Comparison of ENCODE assay signal across 16 cellular contexts in the genomic region with DNA sequence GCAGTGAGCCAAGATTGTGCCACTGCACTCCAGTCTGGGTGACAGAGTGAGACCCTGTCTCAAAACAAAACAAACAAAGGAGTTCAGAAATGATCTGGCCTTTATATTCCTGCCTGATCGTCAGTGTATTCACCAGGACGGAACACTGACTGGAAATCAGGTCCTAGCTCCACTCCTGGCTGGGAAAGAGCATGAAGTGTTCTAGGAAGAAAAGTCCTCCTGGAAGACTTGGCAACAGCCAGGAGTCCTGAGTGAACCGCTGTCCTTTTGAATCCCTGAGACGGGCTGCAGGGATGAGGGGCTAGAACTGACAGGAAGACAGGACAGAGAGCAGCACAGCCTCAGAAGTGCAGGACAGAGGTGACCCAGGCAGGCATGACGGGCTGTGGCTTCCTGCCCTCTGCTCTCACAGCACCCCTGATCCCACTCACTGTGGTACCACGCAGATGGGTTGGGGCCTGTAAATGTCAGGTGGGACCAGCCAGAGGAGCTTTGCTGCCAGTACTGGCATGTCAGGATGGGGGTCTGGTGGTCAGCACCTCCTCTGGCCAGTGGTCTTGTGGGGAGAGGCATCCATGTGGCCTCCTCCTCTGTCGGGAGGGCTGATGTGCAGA.
"Had no signal": no experiment of that assay in that cellular context is flagged by ENCODE, and none has a peak within 500 bp of the region (broad histone marks: within the 10 kb centered on the region; RNA-seq: fewer than 3 reads in every experiment).

No MANE protein-coding gene starts in this region.

- H3K9me3 ChIP-seq: gastrocnemius medialis, heart left ventricle, tibial nerve, vagina had no signal

- H3K9me3 Mint-ChIP-seq: activated naive CD4-positive, alpha-beta T cell treated with anti-CD3 and anti-CD28 coated beads, Interleukin-2, amount 50 U/mL, for 24 hours; dendritic cell treated with granulocyte-macrophage colony-stimulating factor and Interleukin-4, amounts not matched to agents 40 ng/mL and 50 ng/mL, for 4 days; effector memory CD8-positive, alpha-beta T cell; naive B cell had no signal

- H3K4me3 Mint-ChIP-seq: activated naive CD4-positive, alpha-beta T cell treated with anti-CD3 and anti-CD28 coated beads, Interleukin-2, amount 50 U/mL, for 24 hours; dendritic cell treated with granulocyte-macrophage colony-stimulating factor and Interleukin-4, amounts not matched to agents 40 ng/mL and 50 ng/mL, for 4 days; effector memory CD8-positive, alpha-beta T cell; naive B cell had no signal

- DNase-seq: activated CD4-positive, alpha-beta T cell treated with anti-CD3 and anti-CD28 coated beads, Interleukin-2, amount 50 U/mL, for 1 hour; activated T-cell treated with anti-CD3 and anti-CD28 coated beads for 4 hours; amniotic stem cell; brain microvascular endothelial cell; cerebellar nuclear complex; effector memory CD8-positive, alpha-beta T cell; gastrocnemius medialis; heart left ventricle; left colon; naive B cell; stimulated activated CD4-positive, alpha-beta T cell treated with anti-CD3 and anti-CD28 coated beads, Interleukin-1b, Interleukin-23, amount 100 ng/mL, for 48 hours had no signal

- ATAC-seq: effector memory CD8-positive, alpha-beta T cell; gastrocnemius medialis; heart left ventricle; left colon had no signal

- H3K4me3 ChIP-seq: gastrocnemius medialis, heart left ventricle, tibial nerve, vagina had no signal

- H3K27ac Mint-ChIP-seq: activated naive CD4-positive, alpha-beta T cell treated with anti-CD3 and anti-CD28 coated beads, Interleukin-2, amount 50 U/mL, for 24 hours; dendritic cell treated with granulocyte-macrophage colony-stimulating factor and Interleukin-4, amounts not matched to agents 40 ng/mL and 50 ng/mL, for 4 days had no signal

- H3K27me3 Mint-ChIP-seq: activated naive CD4-positive, alpha-beta T cell treated with anti-CD3 and anti-CD28 coated beads, Interleukin-2, amount 50 U/mL, for 24 hours; dendritic cell treated with granulocyte-macrophage colony-stimulating factor and Interleukin-4, amounts not matched to agents 40 ng/mL and 50 ng/mL, for 4 days; effector memory CD8-positive, alpha-beta T cell; naive B cell had no signal

- H3K4me1 ChIP-seq: vagina had no signal

- H3K27me3 ChIP-seq: brain microvascular endothelial cell, gastrocnemius medialis, heart left ventricle, tibial nerve, vagina had no signal

- H3K27ac ChIP-seq: brain microvascular endothelial cell, epithelial cell of prostate, gastrocnemius medialis, heart left ventricle, vagina had no signal
